Comparison of ENCODE assay signal across 2 cellular contexts in genomic region chr22:30567277-30567676, GRCh38. TPM values are rescaled to one million over a fixed set of nuclear protein-coding genes. Genes with fewer than 3 reads are reported as not detected.
"Had no signal": no experiment of that assay in that cellular context is flagged by ENCODE, and none has a peak within 500 bp of the region (broad histone marks: within the 10 kb centered on the region; RNA-seq: fewer than 3 reads in every experiment).

No MANE protein-coding gene starts in this region.

RNA-seq across cellular contexts. Expression of gene GAL3ST1, which starts 7.2 kb away (rescaled TPM):
- total RNA-seq: G401, GM12878 had no signal
- polyA plus RNA-seq: GM12878 had no signal

RNA-seq across cellular contexts. Expression of gene SEC14L6, which starts 20.7 kb away (rescaled TPM):
- total RNA-seq: G401, GM12878 had no signal
- polyA plus RNA-seq: GM12878 had no signal
